Comparison of ENCODE assay signal across 18 cellular contexts in genomic region chr15:89937365-89938355, GRCh38. TPM values are rescaled to one million over a fixed set of nuclear protein-coding genes. Genes with fewer than 3 reads are reported as not detected.
A peak's percentile ranks its signal among the peaks of the same experiment; 100 is the strongest.
DNase-seq lines count a peak whose midpoint lies in the region; ATAC-seq and TF ChIP-seq lines count a peak whose summit lies in the region.
"Had no signal": no experiment of that assay in that cellular context is flagged by ENCODE, and none has a peak within 500 bp of the region (broad histone marks: within the 10 kb centered on the region; RNA-seq: fewer than 3 reads in every experiment).

No MANE protein-coding gene starts in this region.

- H3K27ac ChIP-seq in HL-60 (replicated peaks) (peak overlapping the region; percentile 75), colonic mucosa (no peak overlapping the region)
- H3K27ac ChIP-seq: gastrocnemius medialis, left lung, right atrium auricular region had no signal

- H3K4me3 ChIP-seq in HL-60 (replicated peaks; ENCODE audit: insufficient read depth, low read length) = no peak overlapping the region
- H3K4me3 ChIP-seq in mucosa of descending colon = no peak overlapping the region
- H3K4me3 ChIP-seq in colonic mucosa = no peak overlapping the region
- H3K4me3 ChIP-seq: gastrocnemius medialis, left lung, right atrium auricular region had no signal

- no peaks in the 10 kb centered on the region for H3K9me3 Mint-ChIP-seq in activated CD8-positive, alpha-beta T cell treated with anti-CD3 and anti-CD28 coated beads, Interleukin-2, amount 10 ng/mL, durations not matched to agents 7 days and 5 days (ENCODE audit: insufficient read depth)
- H3K9me3 Mint-ChIP-seq: activated naive CD8-positive, alpha-beta T cell treated with anti-CD3 and anti-CD28 coated beads, Interleukin-2, amount 10 ng/mL, durations not matched to agents 7 days and 5 days; activated T-cell treated with anti-CD3 and anti-CD28 coated beads, Interleukin-2, amount 50 U/mL, for 4 hours had no signal

- H3K9me3 ChIP-seq in mucosa of descending colon (no peaks in the 10 kb centered on the region), colonic mucosa (no peaks in the 10 kb centered on the region)
- H3K9me3 ChIP-seq: BE2C, gastrocnemius medialis, left lung, right atrium auricular region had no signal

- no peak for ATAC-seq in activated CD8-positive, alpha-beta T cell treated with anti-CD3 and anti-CD28 coated beads, Interleukin-2, amount 10 ng/mL, durations not matched to agents 7 days and 5 days
- ATAC-seq in mucosa of descending colon = peak; percentile 71
- ATAC-seq: gastrocnemius medialis; left lung; stimulated activated naive B cell treated with anti-CD40 and anti-IgM and Interleukin-4, amounts not matched to agents 10 μg/mL and 1 μg/mL and 100 μg/mL, for 72 hours had no signal

- no peaks in the 10 kb centered on the region for H3K36me3 ChIP-seq in mucosa of descending colon (ENCODE audit: low read depth)
- no peaks in the 10 kb centered on the region for H3K36me3 ChIP-seq in colonic mucosa
- H3K36me3 ChIP-seq: BE2C, gastrocnemius medialis, left lung, right atrium auricular region had no signal

- no peak overlapping the region for H3K27ac Mint-ChIP-seq in activated CD8-positive, alpha-beta T cell treated with anti-CD3 and anti-CD28 coated beads, Interleukin-2, amount 10 ng/mL, durations not matched to agents 7 days and 5 days
- H3K27ac Mint-ChIP-seq: activated naive CD8-positive, alpha-beta T cell treated with anti-CD3 and anti-CD28 coated beads, Interleukin-2, amount 10 ng/mL, durations not matched to agents 7 days and 5 days; stimulated activated naive B cell treated with anti-CD40 and anti-IgM and Interleukin-4, amounts not matched to agents 10 μg/mL and 1 μg/mL and 100 μg/mL, for 72 hours had no signal

- intact Hi-C loops in mucosa of descending colon (cut with DNase I, micrococcal nuclease) (no loop called here), colonic mucosa (cut with DNase I) (no loop called here)

- POLR2A ChIA-PET in activated CD8-positive, alpha-beta T cell treated with anti-CD3 and anti-CD28 coated beads, Interleukin-2, amount 10 ng/mL, durations not matched to agents 7 days and 5 days (lab: Charles Lee) = interaction anchor here (0.6 kb wide), 1 partner anchor 301 kb away, joined by 3 read pairs; no protein-coding TSS in a partner anchor

- peaks cover 26% of the 10 kb centered on the region for H3K27me3 Mint-ChIP-seq in activated CD8-positive, alpha-beta T cell treated with anti-CD3 and anti-CD28 coated beads, Interleukin-2, amount 10 ng/mL, durations not matched to agents 7 days and 5 days (ENCODE audit: low read depth)

- no peaks in the 10 kb centered on the region for H3K36me3 Mint-ChIP-seq in activated CD8-positive, alpha-beta T cell treated with anti-CD3 and anti-CD28 coated beads, Interleukin-2, amount 10 ng/mL, durations not matched to agents 7 days and 5 days (ENCODE audit: low read depth)
- H3K36me3 Mint-ChIP-seq: activated naive CD8-positive, alpha-beta T cell treated with anti-CD3 and anti-CD28 coated beads, Interleukin-2, amount 10 ng/mL, durations not matched to agents 7 days and 5 days; stimulated activated naive B cell treated with anti-CD40 and anti-IgM and Interleukin-4, amounts not matched to agents 10 μg/mL and 1 μg/mL and 100 μg/mL, for 72 hours had no signal

- H3K9ac ChIP-seq in colonic mucosa (ENCODE audit: low read depth in 2 of 2, low read length in 2 of 2) = no peak overlapping the region

- CTCF ChIA-PET in activated CD8-positive, alpha-beta T cell treated with anti-CD3 and anti-CD28 coated beads, Interleukin-2, amount 10 ng/mL, durations not matched to agents 7 days and 5 days (lab: Charles Lee) = interaction anchor here (1.3 to 1.9 kb wide), 3 partner anchors 39 to 176 kb away, joined by 4 to 7 read pairs (median 5); no protein-coding TSS in a partner anchor

- no peaks in the 10 kb centered on the region for H3K27me3 ChIP-seq in HL-60 (ENCODE audit: insufficient read depth, poor library complexity, severe bottlenecking)
- H3K27me3 ChIP-seq in colonic mucosa = no peaks in the 10 kb centered on the region
- H3K27me3 ChIP-seq: BE2C, gastrocnemius medialis, left lung, right atrium auricular region had no signal

- TF ChIP-seq CTCF in HL-60 (IDR thresholded peaks at IDR 0.05; ENCODE audit: insufficient read depth, low read length) = no peak
- no peak for TF ChIP-seq CTCF in mucosa of descending colon (IDR thresholded peaks at IDR 0.05)
- TF ChIP-seq CTCF in GM10266 (IDR thresholded peaks at IDR 0.05; ENCODE audit: control insufficient read depth, insufficient read depth, low read depth, missing control alignments) = no peak
- TF ChIP-seq CTCF in colonic mucosa (IDR thresholded peaks at IDR 0.05) = no peak

- peaks cover 32% of the 10 kb centered on the region for H3K4me1 Mint-ChIP-seq in activated CD8-positive, alpha-beta T cell treated with anti-CD3 and anti-CD28 coated beads, Interleukin-2, amount 10 ng/mL, durations not matched to agents 7 days and 5 days (ENCODE audit: low read depth)

- no peak overlapping the region for H3K4me3 Mint-ChIP-seq in activated CD8-positive, alpha-beta T cell treated with anti-CD3 and anti-CD28 coated beads, Interleukin-2, amount 10 ng/mL, durations not matched to agents 7 days and 5 days
- H3K4me3 Mint-ChIP-seq: activated naive CD8-positive, alpha-beta T cell treated with anti-CD3 and anti-CD28 coated beads, Interleukin-2, amount 10 ng/mL, durations not matched to agents 7 days and 5 days; activated T-cell treated with anti-CD3 and anti-CD28 coated beads, Interleukin-2, amount 50 U/mL, for 4 hours; stimulated activated naive B cell treated with anti-CD40 and anti-IgM and Interleukin-4, amounts not matched to agents 10 μg/mL and 1 μg/mL and 100 μg/mL, for 72 hours had no signal

- DNase-seq in HL-60 (ENCODE audit: low read depth in 1 of 2, low spot score in 1 of 2) (peak; percentile 50 to 81), MV-4-11 (lab: John Stamatoyannopoulos, UW) (peak; percentile 82), mucosa of descending colon (no peak), NCI-H128 (lab: John Stamatoyannopoulos, UW; ENCODE audit: unreplicated experiment) (no peak), GM10266 (ENCODE audit: extremely low spot score) (no peak), colonic mucosa (no peak)
- DNase-seq in activated CD8-positive, alpha-beta T cell treated with anti-CD3 and anti-CD28 coated beads, Interleukin-2, amount 10 ng/mL, durations not matched to agents 7 days and 5 days = peak; percentile 37
- DNase-seq: activated CD4-positive, alpha-beta T cell treated with anti-CD3 and anti-CD28 coated beads, Interleukin-2, amount 50 U/mL, for 4 hours; activated naive CD8-positive, alpha-beta T cell treated with anti-CD3 and anti-CD28 coated beads, Interleukin-2, amount 10 ng/mL, durations not matched to agents 7 days and 5 days; activated T-cell treated with anti-CD3 and anti-CD28 coated beads, Interleukin-2, amount 50 U/mL, for 4 hours; BE2C; gastrocnemius medialis; left lung; NCI-H2029 treated with DMSO at 0.1 percent for 48 hours; NCI-H510A; nucleus accumbens; stimulated activated naive B cell treated with anti-CD40 and anti-IgM and Interleukin-4, amounts not matched to agents 10 μg/mL and 1 μg/mL and 100 μg/mL, for 72 hours had no signal

- no peaks in the 10 kb centered on the region for H3K4me1 ChIP-seq in mucosa of descending colon (ENCODE audit: low read depth)
- H3K4me1 ChIP-seq in colonic mucosa = no peaks in the 10 kb centered on the region
- H3K4me1 ChIP-seq: BE2C, gastrocnemius medialis, right atrium auricular region had no signal

RNA-seq across cellular contexts. Expression of gene ARPIN, which starts 24.9 kb away (rescaled TPM):
- total RNA-seq in activated CD8-positive, alpha-beta T cell treated with anti-CD3 and anti-CD28 coated beads, Interleukin-2, amount 10 ng/mL, durations not matched to agents 7 days and 5 days = not detected
- total RNA-seq in mucosa of descending colon (10 to 100 TPM; 39.0 to 45.8 (median 43.0) TPM), colonic mucosa (10 to 100 TPM; 31.7 to 36.7 TPM)

RNA-seq across cellular contexts. Expression of gene AP3S2, which starts 43.9 kb away (rescaled TPM):
- 10 to 100 TPM; 24.7 to 25.5 TPM for total RNA-seq in activated CD8-positive, alpha-beta T cell treated with anti-CD3 and anti-CD28 coated beads, Interleukin-2, amount 10 ng/mL, durations not matched to agents 7 days and 5 days
- total RNA-seq in mucosa of descending colon (10 to 100 TPM; 56.1 to 93.4 (median 65.1) TPM), colonic mucosa (10 to 100 TPM; 44.5 to 48.6 TPM)

Comparison
In these comparisons a context has a peak if more than half of its experiments do, and no peak if none do; other contexts are left out.
1. DNase-seq: peak in HL-60 (2 of 2), MV-4-11 (single experiment) and activated CD8-positive, alpha-beta T cell treated with anti-CD3 and anti-CD28 coated beads, Interleukin-2, amount 10 ng/mL, durations not matched to agents 7 days and 5 days (single experiment); none in mucosa of descending colon (0 of 3), NCI-H128 (single experiment), GM10266 (single experiment) and colonic mucosa (single experiment).
2. RNA of gene ARPIN, which starts 24.9 kb away (total RNA-seq): 39.0 to 45.8 TPM in mucosa of descending colon and 31.7 to 36.7 TPM in colonic mucosa; not detected in activated CD8-positive, alpha-beta T cell treated with anti-CD3 and anti-CD28 coated beads, Interleukin-2, amount 10 ng/mL, durations not matched to agents 7 days and 5 days; every median in the first group is over 10 times any median in the second.